Comparison of ENCODE assay signal across 14 cellular contexts in the genomic region with DNA sequence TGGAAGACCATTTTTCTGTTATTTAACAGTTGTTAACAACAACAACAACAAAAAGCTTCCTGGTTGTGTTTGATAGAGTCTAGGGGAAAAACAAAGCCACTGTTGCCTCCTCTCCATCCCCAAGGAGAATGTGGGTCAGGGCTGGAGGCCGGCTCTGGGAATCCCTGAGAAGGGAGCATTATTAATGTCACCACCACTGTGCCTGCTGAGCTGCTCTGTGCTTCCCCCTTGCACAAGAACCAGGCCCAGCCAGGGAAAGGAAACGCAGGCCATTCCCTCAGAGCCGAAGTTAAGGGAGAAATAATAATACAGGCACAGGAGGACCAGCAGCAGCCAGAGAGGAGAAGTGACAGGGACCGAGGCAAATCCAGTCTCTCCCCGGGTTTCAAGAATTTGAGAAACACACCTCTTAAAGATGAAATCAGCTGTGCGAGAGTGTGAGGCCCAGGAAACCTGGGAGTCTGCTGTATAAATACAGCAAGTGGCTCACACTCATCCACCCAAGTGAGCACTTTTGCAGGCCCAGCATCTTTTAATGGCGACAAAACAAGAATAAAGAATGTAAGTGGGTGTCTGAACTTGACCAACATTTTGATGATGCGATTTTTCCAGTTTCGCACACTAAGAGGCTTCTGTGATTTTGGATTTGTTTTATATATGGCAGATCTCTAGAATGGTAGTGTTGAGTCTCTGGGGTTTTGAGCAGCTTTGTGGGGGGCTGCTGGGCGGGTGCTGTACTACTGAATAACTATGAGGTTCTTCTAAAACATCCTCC.
A peak's percentile ranks its signal among the peaks of the same experiment; 100 is the strongest.
DNase-seq lines count a peak whose midpoint lies in the region; FAIRE-seq and TF ChIP-seq lines count a peak whose summit lies in the region.
"Had no signal": no experiment of that assay in that cellular context is flagged by ENCODE, and none has a peak within 500 bp of the region (broad histone marks: within the 10 kb centered on the region; RNA-seq: fewer than 3 reads in every experiment).

No MANE protein-coding gene starts in this region.

- H3K79me2 ChIP-seq in ACC112 (ENCODE audit: control insufficient read depth, insufficient read depth, low read length, unreplicated experiment): no peaks in the 10 kb centered on the region
- H3K79me2 ChIP-seq in endothelial cell of umbilical vein (ENCODE audit: control insufficient read depth, insufficient read depth, low read length): no peaks in the 10 kb centered on the region

- H3K4me3 ChIP-seq in ACC112 (ENCODE audit: low read depth, low read length) (peak overlapping the region; percentile 85), HUES48 (ENCODE audit: low read depth, low read length) (peak overlapping the region; percentile 67), endothelial cell of umbilical vein (replicated peaks in 1 of 3; ENCODE audit: insufficient read depth in 1 of 3, low read depth in 1 of 3, low read length in 3 of 3) (no peak overlapping the region)

- no peaks in the 10 kb centered on the region for H3K4me1 ChIP-seq in ACC112 (ENCODE audit: control insufficient read depth, insufficient read depth, low read length, unreplicated experiment)
- H3K4me1 ChIP-seq in HUES48 (ENCODE audit: control insufficient read depth, insufficient read depth, low read length): peaks cover 26% of the 10 kb centered on the region
- H3K4me1 ChIP-seq in endothelial cell of umbilical vein (ENCODE audit: control insufficient read depth, extremely low read depth, insufficient read depth, low read length): peaks cover 5% of the 10 kb centered on the region

- no peaks in the 10 kb centered on the region for H3K9me1 ChIP-seq in endothelial cell of umbilical vein (replicated peaks; ENCODE audit: control insufficient read depth, extremely low read depth, insufficient read depth, low read length)

- H3K27me3 ChIP-seq in ACC112 (ENCODE audit: insufficient read depth, low read length): peaks cover 4% of the 10 kb centered on the region; the same call in 1 of the 2 replicates
- peaks cover 22% of the 10 kb centered on the region for H3K27me3 ChIP-seq in HUES48 (ENCODE audit: control insufficient read depth, insufficient read depth, low read length)
- H3K27me3 ChIP-seq in endothelial cell of umbilical vein (ENCODE audit: control insufficient read depth in 2 of 2, insufficient read depth in 2 of 2, low read length in 2 of 2): peaks cover 0 to 11% of the 10 kb centered on the region in 2 experiments

- BruUV-seq in endothelial cell of umbilical vein (replicated peaks; lab: Mats Ljungman, UMichigan): no TSS peak

- H3K9ac ChIP-seq in HUES48 (ENCODE audit: low read depth, low read length): no peak overlapping the region
- H3K9ac ChIP-seq in endothelial cell of umbilical vein (replicated peaks; ENCODE audit: extremely low read depth, insufficient read depth, low read length): no peak overlapping the region

- H2AFZ ChIP-seq in ACC112 (ENCODE audit: low read length, unreplicated experiment): no peak overlapping the region
- H2AFZ ChIP-seq in endothelial cell of umbilical vein (ENCODE audit: low read depth, low read length): no peak overlapping the region

- dilution Hi-C loops in endothelial cell of umbilical vein (cut with MboI; ENCODE audit: extremely low pct_ligation_motif_present, low sequenced_read_pairs): loop anchor here (25.0 kb wide), 1 partner anchor 172 kb away; no protein-coding TSS in a partner anchor

- CTCF ChIA-PET in endothelial cell of umbilical vein (lab: Charles Lee): interaction anchor here (0.7 to 9.6 kb wide), 9 partner anchors 9 to 222 kb away, joined by 3 to 322 read pairs (median 11); no protein-coding TSS in a partner anchor

- no peak for DNase-seq in endothelial cell of umbilical vein (ENCODE audit: low read depth, low spot score)
- DNase-seq in mesenteric fat pad (ENCODE audit: low spot score): no peak
- no peak for DNase-seq in CD1c-positive myeloid dendritic cell (ENCODE audit: extremely low spot score)
- DNase-seq in DMS79 (lab: John Stamatoyannopoulos, UW): no peak
- DNase-seq in NCI-H446 (lab: John Stamatoyannopoulos, UW): no peak
- DNase-seq: activated CD4-positive, alpha-beta T cell treated with anti-CD3 and anti-CD28 coated beads for 4 hours; activated T-cell treated with anti-CD3 and anti-CD28 coated beads, Interleukin-2, amount 50 U/mL, for 24 hours; AML-193; occipital lobe; stimulated activated CD8-positive, alpha-beta memory T cell treated with anti-CD3 and anti-CD28 coated beads, Interleukin-4, amount 100 ng/mL, for 48 hours had no signal

- peak; percentile 26 for FAIRE-seq in endothelial cell of umbilical vein (lab: Jason Lieb, UNC)

- H3K27me3 Mint-ChIP-seq in nephron (ENCODE audit: low read depth): peaks cover 71% of the 10 kb centered on the region

- no peaks in the 10 kb centered on the region for H3K36me3 Mint-ChIP-seq in nephron (ENCODE audit: low read depth)

- H3K36me3 ChIP-seq in ACC112 (ENCODE audit: insufficient read depth, low read length) (no peaks in the 10 kb centered on the region), HUES48 (ENCODE audit: control insufficient read depth, insufficient read depth, low read length) (no peaks in the 10 kb centered on the region), endothelial cell of umbilical vein (ENCODE audit: control insufficient read depth in 2 of 2, extremely low read depth in 1 of 2, insufficient read depth in 2 of 2, low read length in 2 of 2) (no peaks in the 10 kb centered on the region)

- peak overlapping the region; percentile 29 to 69 (median 57) for H3K27ac Mint-ChIP-seq in nephron
- H3K27ac Mint-ChIP-seq: activated T-cell treated with anti-CD3 and anti-CD28 coated beads, Interleukin-2, amount 50 U/mL, for 24 hours; T-helper 1 cell treated with Interleukin-12 subunit alpha and Interleukin-12 subunit beta and Interleukin-4 antibody, amounts not matched to agents 30 μg/mL and 1 μg/mL, for 36 hours had no signal

- intact Hi-C loops in endothelial cell of umbilical vein (cut with micrococcal nuclease): loop anchor here (5.0 kb wide), 3 partner anchors 92 to 1033 kb away; no protein-coding TSS in a partner anchor

- H3K9me3 ChIP-seq in HUES48 (ENCODE audit: control insufficient read depth, insufficient read depth, low read length): no peaks in the 10 kb centered on the region
- H3K9me3 ChIP-seq in endothelial cell of umbilical vein (replicated peaks; ENCODE audit: control insufficient read depth, insufficient read depth, low read length): no peaks in the 10 kb centered on the region

- H4K20me1 ChIP-seq in endothelial cell of umbilical vein (replicated peaks; ENCODE audit: control insufficient read depth, extremely low read depth, insufficient read depth, low read length): no peaks in the 10 kb centered on the region

- H3K4me1 Mint-ChIP-seq in nephron: peaks cover 39% of the 10 kb centered on the region

- TF ChIP-seq POLR2A in endothelial cell of umbilical vein (IDR thresholded peaks at IDR 0.05; ENCODE audit: low read depth, low read length): no peak

- H3K27ac ChIP-seq in ACC112 (ENCODE audit: low read depth, low read length) (no peak overlapping the region), HUES48 (ENCODE audit: low read depth, low read length) (no peak overlapping the region), endothelial cell of umbilical vein (ENCODE audit: insufficient read depth, low read depth, low read length) (no peak overlapping the region)

- no peak for TF ChIP-seq CTCF in endothelial cell of umbilical vein (IDR thresholded peaks at IDR 0.05; ENCODE audit: extremely low read depth in 1 of 2, insufficient read depth in 1 of 2, low read depth in 1 of 2, low read length in 2 of 2)
- TF ChIP-seq CTCF in nephron (IDR thresholded peaks at IDR 0.05; ENCODE audit: unreplicated experiment in 3 of 3): no peak

- POLR2A ChIA-PET in endothelial cell of umbilical vein (lab: Charles Lee): interaction anchor here (1.1 kb wide), 1 partner anchor 42 kb away, joined by 5 read pairs; no protein-coding TSS in a partner anchor

- H3K4me2 ChIP-seq in endothelial cell of umbilical vein (ENCODE audit: insufficient read depth, low read length): peak overlapping the region; percentile 91

- H3K4me3 Mint-ChIP-seq in nephron: peak overlapping the region; percentile 77 to 83 (median 80)
- H3K4me3 Mint-ChIP-seq: activated T-cell treated with anti-CD3 and anti-CD28 coated beads, Interleukin-2, amount 50 U/mL, for 24 hours; T-helper 1 cell treated with Interleukin-12 subunit alpha and Interleukin-12 subunit beta and Interleukin-4 antibody, amounts not matched to agents 30 μg/mL and 1 μg/mL, for 36 hours had no signal

- no peaks in the 10 kb centered on the region for H3K9me3 Mint-ChIP-seq in nephron
- H3K9me3 Mint-ChIP-seq: activated T-cell treated with anti-CD3 and anti-CD28 coated beads, Interleukin-2, amount 50 U/mL, for 24 hours; T-helper 1 cell treated with Interleukin-12 subunit alpha and Interleukin-12 subunit beta and Interleukin-4 antibody, amounts not matched to agents 30 μg/mL and 1 μg/mL, for 36 hours had no signal

TF ChIP-seq in endothelial cell of umbilical vein, 7 proteins besides CTCF, POLR2A, EP300 and RAD21:
- TF ChIP-seq POLR2AphosphoS5 (IDR thresholded peaks at IDR 0.05; ENCODE audit: insufficient read depth, low read depth, low read length): no peak
- no peak for TF ChIP-seq GATA2 (IDR thresholded peaks at IDR 0.05; ENCODE audit: insufficient read depth, insufficient read length, low read depth, low read length)
- no peak for TF ChIP-seq FOS (IDR thresholded peaks at IDR 0.05; ENCODE audit: borderline replicate concordance, insufficient read depth, low read length)
- TF ChIP-seq MYC (IDR thresholded peaks at IDR 0.05; ENCODE audit: low read depth, low read length): no peak
- no peak for TF ChIP-seq JUN (IDR thresholded peaks at IDR 0.05; ENCODE audit: borderline replicate concordance, insufficient read depth, insufficient read length, low read depth)
- no peak for TF ChIP-seq EZH2 (IDR thresholded peaks at IDR 0.05; ENCODE audit: borderline replicate concordance, low read depth, low read length, severe bottlenecking)
- TF ChIP-seq, protein P1, sequence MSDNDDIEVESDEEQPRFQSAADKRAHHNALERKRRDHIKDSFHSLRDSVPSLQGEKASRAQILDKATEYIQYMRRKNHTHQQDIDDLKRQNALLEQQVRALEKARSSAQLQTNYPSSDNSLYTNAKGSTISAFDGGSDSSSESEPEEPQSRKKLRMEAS (IDR thresholded peaks at IDR 0.05; ENCODE audit: insufficient read depth, insufficient read length): no peak

Comparison
In these comparisons a context has a peak if more than half of its experiments do, and no peak if none do; other contexts are left out.
1. H3K4me3 ChIP-seq: peak in ACC112 (single experiment) and HUES48 (single experiment); none in endothelial cell of umbilical vein (0 of 3).